3 cellular contexts compared by ENCODE assay signal in the genomic region with DNA sequence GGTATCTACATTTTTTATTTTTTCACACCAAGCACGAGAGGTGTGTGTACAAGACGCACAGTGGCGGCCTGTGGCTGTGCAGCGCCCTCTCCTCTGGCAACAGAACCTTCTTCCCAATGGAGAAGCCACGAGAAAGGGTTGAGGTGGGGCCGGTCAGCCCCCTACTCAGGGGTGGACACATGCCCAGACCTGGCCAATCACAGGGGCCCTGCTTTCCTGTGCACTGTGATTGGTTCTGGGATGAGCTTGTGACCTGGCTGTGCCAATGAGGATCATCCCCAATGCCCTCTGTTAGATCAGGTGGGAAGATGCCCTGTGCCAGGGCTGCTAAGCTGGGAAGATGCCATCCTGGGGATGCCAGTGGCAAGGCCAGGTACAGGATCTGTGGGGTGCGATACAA.
TF ChIP-seq lines count a peak whose summit lies in the region.

No MANE protein-coding gene starts in this region.

TF ChIP-seq in SK-N-SH, 30 proteins besides CTCF, POLR2A, EP300 and RAD21:
- TF ChIP-seq, protein P1, sequence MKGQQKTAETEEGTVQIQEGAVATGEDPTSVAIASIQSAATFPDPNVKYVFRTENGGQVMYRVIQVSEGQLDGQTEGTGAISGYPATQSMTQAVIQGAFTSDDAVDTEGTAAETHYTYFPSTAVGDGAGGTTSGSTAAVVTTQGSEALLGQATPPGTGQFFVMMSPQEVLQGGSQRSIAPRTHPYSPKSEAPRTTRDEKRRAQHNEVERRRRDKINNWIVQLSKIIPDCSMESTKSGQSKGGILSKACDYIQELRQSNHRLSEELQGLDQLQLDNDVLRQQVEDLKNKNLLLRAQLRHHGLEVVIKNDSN (IDR thresholded peaks at IDR 0.05; ENCODE audit: borderline replicate concordance, low read depth) = peak; percentile 37; the same call in 1 of the 2 replicates
- TF ChIP-seq JUND (IDR thresholded peaks at IDR 0.05) = no peak

TF ChIP-seq in SK-N-SH treated with all-trans-retinoic acid at 6 μM for 48 hours, 23 proteins besides CTCF, POLR2A, EP300 and RAD21:
- TF ChIP-seq, protein P2, sequence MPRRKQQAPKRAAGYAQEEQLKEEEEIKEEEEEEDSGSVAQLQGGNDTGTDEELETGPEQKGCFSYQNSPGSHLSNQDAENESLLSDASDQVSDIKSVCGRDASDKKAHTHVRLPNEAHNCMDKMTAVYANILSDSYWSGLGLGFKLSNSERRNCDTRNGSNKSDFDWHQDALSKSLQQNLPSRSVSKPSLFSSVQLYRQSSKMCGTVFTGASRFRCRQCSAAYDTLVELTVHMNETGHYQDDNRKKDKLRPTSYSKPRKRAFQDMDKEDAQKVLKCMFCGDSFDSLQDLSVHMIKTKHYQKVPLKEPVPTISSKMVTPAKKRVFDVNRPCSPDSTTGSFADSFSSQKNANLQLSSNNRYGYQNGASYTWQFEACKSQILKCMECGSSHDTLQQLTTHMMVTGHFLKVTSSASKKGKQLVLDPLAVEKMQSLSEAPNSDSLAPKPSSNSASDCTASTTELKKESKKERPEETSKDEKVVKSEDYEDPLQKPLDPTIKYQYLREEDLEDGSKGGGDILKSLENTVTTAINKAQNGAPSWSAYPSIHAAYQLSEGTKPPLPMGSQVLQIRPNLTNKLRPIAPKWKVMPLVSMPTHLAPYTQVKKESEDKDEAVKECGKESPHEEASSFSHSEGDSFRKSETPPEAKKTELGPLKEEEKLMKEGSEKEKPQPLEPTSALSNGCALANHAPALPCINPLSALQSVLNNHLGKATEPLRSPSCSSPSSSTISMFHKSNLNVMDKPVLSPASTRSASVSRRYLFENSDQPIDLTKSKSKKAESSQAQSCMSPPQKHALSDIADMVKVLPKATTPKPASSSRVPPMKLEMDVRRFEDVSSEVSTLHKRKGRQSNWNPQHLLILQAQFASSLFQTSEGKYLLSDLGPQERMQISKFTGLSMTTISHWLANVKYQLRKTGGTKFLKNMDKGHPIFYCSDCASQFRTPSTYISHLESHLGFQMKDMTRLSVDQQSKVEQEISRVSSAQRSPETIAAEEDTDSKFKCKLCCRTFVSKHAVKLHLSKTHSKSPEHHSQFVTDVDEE (CRISPR knock-in tag; IDR thresholded peaks at IDR 0.05) = no peak
- TF ChIP-seq CSRNP3 (CRISPR knock-in tag; IDR thresholded peaks at IDR 0.05) = no peak
- TF ChIP-seq, protein P3, sequence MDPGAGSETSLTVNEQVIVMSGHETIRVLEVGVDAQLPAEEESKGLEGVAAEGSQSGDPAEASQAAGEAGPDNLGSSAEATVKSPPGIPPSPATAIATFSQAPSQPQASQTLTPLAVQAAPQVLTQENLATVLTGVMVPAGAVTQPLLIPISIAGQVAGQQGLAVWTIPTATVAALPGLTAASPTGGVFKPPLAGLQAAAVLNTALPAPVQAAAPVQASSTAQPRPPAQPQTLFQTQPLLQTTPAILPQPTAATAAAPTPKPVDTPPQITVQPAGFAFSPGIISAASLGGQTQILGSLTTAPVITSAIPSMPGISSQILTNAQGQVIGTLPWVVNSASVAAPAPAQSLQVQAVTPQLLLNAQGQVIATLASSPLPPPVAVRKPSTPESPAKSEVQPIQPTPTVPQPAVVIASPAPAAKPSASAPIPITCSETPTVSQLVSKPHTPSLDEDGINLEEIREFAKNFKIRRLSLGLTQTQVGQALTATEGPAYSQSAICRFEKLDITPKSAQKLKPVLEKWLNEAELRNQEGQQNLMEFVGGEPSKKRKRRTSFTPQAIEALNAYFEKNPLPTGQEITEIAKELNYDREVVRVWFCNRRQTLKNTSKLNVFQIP (CRISPR knock-in tag; IDR thresholded peaks at IDR 0.05; ENCODE audit: borderline replicate concordance, low read depth) = no peak
- no peak for TF ChIP-seq BACH2 (CRISPR knock-in tag; IDR thresholded peaks at IDR 0.05; ENCODE audit: borderline replicate concordance)
- TF ChIP-seq ARNTL (CRISPR knock-in tag; IDR thresholded peaks at IDR 0.05; ENCODE audit: borderline replicate concordance, low read depth) = no peak
- no peak for TF ChIP-seq ZNF565 (CRISPR knock-in tag; conservative IDR thresholded peaks at IDR 0.05; ENCODE audit: low read depth)
- no peak for TF ChIP-seq PPARA (CRISPR knock-in tag; IDR thresholded peaks at IDR 0.05; ENCODE audit: borderline replicate concordance)
- TF ChIP-seq ESRRG (CRISPR knock-in tag; IDR thresholded peaks at IDR 0.05) = no peak
- no peak for TF ChIP-seq TCF4 (CRISPR knock-in tag; IDR thresholded peaks at IDR 0.05; ENCODE audit: borderline replicate concordance)
- TF ChIP-seq ISL1 (CRISPR knock-in tag; IDR thresholded peaks at IDR 0.05) = no peak
- TF ChIP-seq ZC3H10 (CRISPR knock-in tag; IDR thresholded peaks at IDR 0.05) = no peak
- no peak for TF ChIP-seq PATZ1 (CRISPR knock-in tag; IDR thresholded peaks at IDR 0.05; ENCODE audit: borderline replicate concordance)
- no peak for TF ChIP-seq RARB (CRISPR knock-in tag; IDR thresholded peaks at IDR 0.05)
- no peak for TF ChIP-seq SNAI2 (CRISPR knock-in tag; IDR thresholded peaks at IDR 0.05)
- no peak for TF ChIP-seq ZFP30 (CRISPR knock-in tag; IDR thresholded peaks at IDR 0.05)

TF ChIP-seq in H1, 55 proteins besides CTCF, POLR2A, EP300 and RAD21:
- TF ChIP-seq, protein P4, sequence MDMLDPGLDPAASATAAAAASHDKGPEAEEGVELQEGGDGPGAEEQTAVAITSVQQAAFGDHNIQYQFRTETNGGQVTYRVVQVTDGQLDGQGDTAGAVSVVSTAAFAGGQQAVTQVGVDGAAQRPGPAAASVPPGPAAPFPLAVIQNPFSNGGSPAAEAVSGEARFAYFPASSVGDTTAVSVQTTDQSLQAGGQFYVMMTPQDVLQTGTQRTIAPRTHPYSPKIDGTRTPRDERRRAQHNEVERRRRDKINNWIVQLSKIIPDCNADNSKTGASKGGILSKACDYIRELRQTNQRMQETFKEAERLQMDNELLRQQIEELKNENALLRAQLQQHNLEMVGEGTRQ (IDR thresholded peaks at IDR 0.05; ENCODE audit: low read length) = peak; percentile 74
- TF ChIP-seq TCF12 (IDR thresholded peaks at IDR 0.05; ENCODE audit: low read depth, low read length) = no peak
